Comparison of ENCODE assay signal across 11 cellular contexts in the genomic region with DNA sequence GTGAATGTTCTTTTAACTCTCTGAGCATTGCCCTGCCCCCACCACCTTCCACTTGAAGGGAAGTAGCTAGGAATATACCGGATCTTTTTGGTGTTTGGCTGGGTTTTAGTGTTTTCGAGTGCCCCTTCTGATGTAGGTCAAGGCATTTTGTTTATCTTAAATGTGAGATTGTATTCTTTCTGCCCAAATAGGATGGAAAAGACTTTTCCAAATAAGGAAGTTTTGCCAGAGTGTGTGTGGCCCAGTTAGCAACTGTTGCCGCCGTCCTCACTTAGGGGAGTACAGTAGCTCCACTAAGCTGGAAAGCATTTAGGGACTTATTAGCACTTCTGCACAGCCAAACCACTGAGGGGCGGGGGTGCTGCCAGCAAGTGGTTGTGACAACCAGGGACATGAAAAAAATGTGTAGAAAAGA. TPM values are rescaled to one million over a fixed set of nuclear protein-coding genes. Genes with fewer than 3 reads are reported as not detected.
DNase-seq lines count a peak whose midpoint lies in the region; ATAC-seq and TF ChIP-seq lines count a peak whose summit lies in the region.
"Had no signal": no experiment of that assay in that cellular context is flagged by ENCODE, and none has a peak within 500 bp of the region (broad histone marks: within the 10 kb centered on the region; RNA-seq: fewer than 3 reads in every experiment).

No MANE protein-coding gene starts in this region.

- POLR2A ChIA-PET in activated CD8-positive, alpha-beta T cell treated with anti-CD3 and anti-CD28 coated beads for 36 hours (lab: Charles Lee) = no interaction called here

- peaks cover 27% of the 10 kb centered on the region for H3K4me1 ChIP-seq in SJCRH30

- no peaks in the 10 kb centered on the region for H3K27me3 ChIP-seq in SJCRH30
- no peaks in the 10 kb centered on the region for H3K27me3 ChIP-seq in brain microvascular endothelial cell (replicated peaks)

- H3K4me3 Mint-ChIP-seq in activated CD8-positive, alpha-beta T cell treated with anti-CD3 and anti-CD28 coated beads for 36 hours = no peak overlapping the region
- no peak overlapping the region for H3K4me3 Mint-ChIP-seq in activated T-cell treated with anti-CD3 and anti-CD28 coated beads, Interleukin-2, amount 50 U/mL, for 24 hours

- H3K9me3 ChIP-seq in SJCRH30 (replicated peaks) = no peaks in the 10 kb centered on the region

- in situ Hi-C loops in brain microvascular endothelial cell (cut with HindIII; ENCODE audit: low pct_ligation_motif_present, low sequenced_read_pairs) = no loop called here

- no peak overlapping the region for H3K27ac Mint-ChIP-seq in activated CD8-positive, alpha-beta T cell treated with anti-CD3 and anti-CD28 coated beads for 36 hours
- no peak overlapping the region for H3K27ac Mint-ChIP-seq in activated T-cell treated with anti-CD3 and anti-CD28 coated beads, Interleukin-2, amount 50 U/mL, for 24 hours

- no peaks in the 10 kb centered on the region for H3K27me3 Mint-ChIP-seq in activated CD8-positive, alpha-beta T cell treated with anti-CD3 and anti-CD28 coated beads for 36 hours
- no peaks in the 10 kb centered on the region for H3K27me3 Mint-ChIP-seq in activated T-cell treated with anti-CD3 and anti-CD28 coated beads, Interleukin-2, amount 50 U/mL, for 24 hours

- H3K4me3 ChIP-seq in SJCRH30 (no peak overlapping the region), brain microvascular endothelial cell (ENCODE audit: low read depth, low read length) (no peak overlapping the region)

- H3K27ac ChIP-seq in SJCRH30 (no peak overlapping the region; the same call in 1 of the 2 replicates), brain microvascular endothelial cell (no peak overlapping the region)

- ATAC-seq in HG03432 (IDR thresholded peaks at IDR 0.05; ENCODE audit: unreplicated experiment) = no peak
- no peak for ATAC-seq in activated CD8-positive, alpha-beta T cell treated with anti-CD3 and anti-CD28 coated beads for 36 hours

- DNase-seq in EH (ENCODE audit: low read depth) = peak; percentile 57
- peak; percentile 60 to 66 for DNase-seq in SJCRH30
- DNase-seq in fibroblast of peridontal ligament (ENCODE audit: extremely low read depth) = peak; percentile 48
- peak; percentile 11 for DNase-seq in pulmonary artery endothelial cell (ENCODE audit: low read depth, low spot score)
- DNase-seq in brain microvascular endothelial cell = no peak
- DNase-seq in activated CD8-positive, alpha-beta T cell treated with anti-CD3 and anti-CD28 coated beads for 36 hours = no peak
- no peak for DNase-seq in activated T-cell treated with anti-CD3 and anti-CD28 coated beads, Interleukin-2, amount 50 U/mL, for 24 hours
- DNase-seq: Calu3, NCI-H446 treated with DMSO at 0.1 percent for 48 hours, T1000 had no signal

- TF ChIP-seq CTCF in brain microvascular endothelial cell (IDR thresholded peaks at IDR 0.05; ENCODE audit: low read depth, low read length, missing control alignments) = no peak
- no peak for TF ChIP-seq CTCF in activated CD8-positive, alpha-beta T cell treated with anti-CD3 and anti-CD28 coated beads for 36 hours (IDR thresholded peaks at IDR 0.05)

- H3K36me3 Mint-ChIP-seq in activated CD8-positive, alpha-beta T cell treated with anti-CD3 and anti-CD28 coated beads for 36 hours (ENCODE audit: low read depth) = no peaks in the 10 kb centered on the region
- H3K36me3 Mint-ChIP-seq in activated T-cell treated with anti-CD3 and anti-CD28 coated beads, Interleukin-2, amount 50 U/mL, for 24 hours (ENCODE audit: low read depth) = no peaks in the 10 kb centered on the region

- CTCF ChIA-PET in activated CD8-positive, alpha-beta T cell treated with anti-CD3 and anti-CD28 coated beads for 36 hours (lab: Charles Lee) = interaction anchor here (0.8 to 2.1 kb wide), 5 partner anchors 13 to 113 kb away, joined by 3 to 7 read pairs (median 3); no protein-coding TSS in a partner anchor

- intact Hi-C loops in activated CD8-positive, alpha-beta T cell treated with anti-CD3 and anti-CD28 coated beads for 36 hours (cut with micrococcal nuclease) = no loop called here

- H3K36me3 ChIP-seq in SJCRH30 (no peaks in the 10 kb centered on the region), brain microvascular endothelial cell (replicated peaks) (no peaks in the 10 kb centered on the region)

- H3K4me1 Mint-ChIP-seq in activated CD8-positive, alpha-beta T cell treated with anti-CD3 and anti-CD28 coated beads for 36 hours (ENCODE audit: low read depth) = peaks cover 4% of the 10 kb centered on the region
- H3K4me1 Mint-ChIP-seq in activated T-cell treated with anti-CD3 and anti-CD28 coated beads, Interleukin-2, amount 50 U/mL, for 24 hours (ENCODE audit: low read depth) = peaks cover 6% of the 10 kb centered on the region

- H3K9me3 Mint-ChIP-seq in activated CD8-positive, alpha-beta T cell treated with anti-CD3 and anti-CD28 coated beads for 36 hours = no peaks in the 10 kb centered on the region
- no peaks in the 10 kb centered on the region for H3K9me3 Mint-ChIP-seq in activated T-cell treated with anti-CD3 and anti-CD28 coated beads, Interleukin-2, amount 50 U/mL, for 24 hours

RNA-seq across cellular contexts. Expression of gene VCL, which starts 29.8 kb away (rescaled TPM):
- total RNA-seq in SJCRH30 (2014; rRNA removed; shearing (Covaris generic)) = 45.5 and 48.1 TPM in 2 replicates
- total RNA-seq in pulmonary artery endothelial cell = 169 and 184 TPM in 2 replicates
- 10 to 100 TPM; 16.9 to 17.7 TPM for total RNA-seq in activated CD8-positive, alpha-beta T cell treated with anti-CD3 and anti-CD28 coated beads for 36 hours

RNA-seq across cellular contexts. Expression of gene PLAU, which starts 57.2 kb away (rescaled TPM):
- total RNA-seq in SJCRH30 (2014; rRNA removed; shearing (Covaris generic)) = 58.5 and 64.8 TPM in 2 replicates
- 25.9 and 29.0 TPM in 2 replicates for total RNA-seq in pulmonary artery endothelial cell
- total RNA-seq in activated CD8-positive, alpha-beta T cell treated with anti-CD3 and anti-CD28 coated beads for 36 hours = under 1 TPM; 0.41 to 0.47 TPM

Comparison
In these comparisons a context has a peak if more than half of its experiments do, and no peak if none do; other contexts are left out.
1. DNase-seq: peak in EH (single experiment), SJCRH30 (2 of 2), fibroblast of peridontal ligament (single experiment) and pulmonary artery endothelial cell (single experiment); none in brain microvascular endothelial cell (single experiment), activated CD8-positive, alpha-beta T cell treated with anti-CD3 and anti-CD28 coated beads for 36 hours (single experiment) and activated T-cell treated with anti-CD3 and anti-CD28 coated beads, Interleukin-2, amount 50 U/mL, for 24 hours (single experiment).
2. RNA of gene PLAU, which starts 57.2 kb away (total RNA-seq): 58.5 to 64.8 TPM in SJCRH30 and 25.9 to 29.0 TPM in pulmonary artery endothelial cell; 0.41 to 0.47 TPM in activated CD8-positive, alpha-beta T cell treated with anti-CD3 and anti-CD28 coated beads for 36 hours; every median in the first group is over 10 times any median in the second.